Comparison of ENCODE assay signal across 8 cellular contexts in genomic region chr2:196233808-196234501, GRCh38.
DNase-seq lines count a peak whose midpoint lies in the region; ATAC-seq lines count a peak whose summit lies in the region.

No MANE protein-coding gene starts in this region.

- H3K27me3 ChIP-seq in aorta (ENCODE audit: control insufficient read depth in 1 of 2, insufficient read depth in 2 of 2, low read length in 1 of 2) = no peaks in the 10 kb centered on the region

- WGBS in aorta, 2 donors = 80 to 85% methylated on average over 4 of the region's 4 CpGs

- in situ Hi-C loops in SK-MEL-5 (cut with HindIII; ENCODE audit: low pct_unique_long_range_greater_than_20kb, low sequenced_read_pairs) = no loop called here

- H3K4me3 ChIP-seq in aorta (ENCODE audit: low read length in 2 of 2) = no peak overlapping the region

- intact Hi-C loops in Right ventricle myocardium superior (cut with DNase I) = no loop called here
- intact Hi-C loops in aorta (cut with DNase I) = no loop called here

- peak overlapping the region; percentile 14 to 68 for H3K27ac ChIP-seq in aorta (ENCODE audit: low read depth in 1 of 2, low read length in 2 of 2)

- no peaks in the 10 kb centered on the region for H3K36me3 ChIP-seq in aorta (ENCODE audit: control insufficient read depth in 1 of 2, insufficient read depth in 2 of 2, low read length in 1 of 2)

- H3K9me3 ChIP-seq in aorta (ENCODE audit: control insufficient read depth, low read length) = no peaks in the 10 kb centered on the region

- H3K4me1 ChIP-seq in aorta (ENCODE audit: control insufficient read depth in 1 of 2, insufficient read depth in 2 of 2, low read length in 2 of 2) = peaks cover 2 to 3% of the 10 kb centered on the region in 2 donors

- DNase-seq in SK-MEL-5 (ENCODE audit: low read depth, low spot score) (peak; percentile 60), Right ventricle myocardium superior (no peak), aorta (no peak), globus pallidus (ENCODE audit: low spot score) (no peak), NCI-H2196 (lab: John Stamatoyannopoulos, UW; ENCODE audit: unreplicated experiment) (no peak), cerebellar cortex (ENCODE audit: low spot score) (no peak)

- ATAC-seq in GM18909 (IDR thresholded peaks at IDR 0.05; ENCODE audit: poor library complexity, unreplicated experiment) = peak; percentile 68
- peak; percentile 81 for ATAC-seq in HG02885 (IDR thresholded peaks at IDR 0.05; ENCODE audit: poor library complexity, unreplicated experiment)
- ATAC-seq in Right ventricle myocardium superior (ENCODE audit: poor library complexity) = peak; percentile 57
- ATAC-seq in aorta (ENCODE audit: low FRiP score) = peak; percentile 16

Comparison
In these comparisons a context has a peak if more than half of its experiments do, and no peak if none do; other contexts are left out.
1. ATAC-seq: peak in every context shown above with its lines; median percentile 81 in HG02885; 68 in GM18909; 57 in Right ventricle myocardium superior; 16 in aorta.